In genomic region chr2:165953306-165953654, GRCh38 we compare ENCODE assay signal across 8 cellular contexts. TPM values are rescaled to one million over a fixed set of nuclear protein-coding genes. Genes with fewer than 3 reads are reported as not detected.
DNase-seq lines count a peak whose midpoint lies in the region; ATAC-seq and FAIRE-seq lines count a peak whose summit lies in the region.

No MANE protein-coding gene starts in this region.

- CTCF ChIA-PET in activated naive CD4-positive, alpha-beta T cell treated with anti-CD3 and anti-CD28 coated beads, Interleukin-2, amount 10 ng/mL, durations not matched to agents 7 days and 5 days (lab: Charles Lee) = interaction anchor here (0.9 to 1.5 kb wide), 4 partner anchors 8 to 175 kb away, joined by 3 to 4 read pairs (median 3); no protein-coding TSS in a partner anchor

- peaks cover 11% of the 10 kb centered on the region for H3K4me1 Mint-ChIP-seq in activated naive CD4-positive, alpha-beta T cell treated with anti-CD3 and anti-CD28 coated beads, Interleukin-2, amount 10 ng/mL, durations not matched to agents 7 days and 5 days

- no peak overlapping the region for H3K4me3 Mint-ChIP-seq in activated naive CD4-positive, alpha-beta T cell treated with anti-CD3 and anti-CD28 coated beads, Interleukin-2, amount 10 ng/mL, durations not matched to agents 7 days and 5 days

- peaks cover 4% of the 10 kb centered on the region for H3K36me3 Mint-ChIP-seq in activated naive CD4-positive, alpha-beta T cell treated with anti-CD3 and anti-CD28 coated beads, Interleukin-2, amount 10 ng/mL, durations not matched to agents 7 days and 5 days

- no peak overlapping the region for H3K27ac Mint-ChIP-seq in activated naive CD4-positive, alpha-beta T cell treated with anti-CD3 and anti-CD28 coated beads, Interleukin-2, amount 10 ng/mL, durations not matched to agents 7 days and 5 days

- no peaks in the 10 kb centered on the region for H3K27me3 Mint-ChIP-seq in activated naive CD4-positive, alpha-beta T cell treated with anti-CD3 and anti-CD28 coated beads, Interleukin-2, amount 10 ng/mL, durations not matched to agents 7 days and 5 days

- no peak for DNase-seq in activated CD4-positive, CD25-positive, alpha-beta regulatory T cell (lab: John Stamatoyannopoulos, UW)
- DNase-seq in NCI-H526 treated with DMSO at 0.1 percent for 48 hours (lab: John Stamatoyannopoulos, UW) = peak; percentile 76
- DNase-seq in pons (ENCODE audit: low spot score) = peak; percentile 39
- DNase-seq in HTR-8/SVneo (ENCODE audit: insufficient read length, low spot score) = no peak
- no peak for DNase-seq in activated naive CD4-positive, alpha-beta T cell treated with anti-CD3 and anti-CD28 coated beads, Interleukin-2, amount 10 ng/mL, durations not matched to agents 7 days and 5 days

- no peaks in the 10 kb centered on the region for H3K9me3 Mint-ChIP-seq in activated naive CD4-positive, alpha-beta T cell treated with anti-CD3 and anti-CD28 coated beads, Interleukin-2, amount 10 ng/mL, durations not matched to agents 7 days and 5 days

- no peak for FAIRE-seq in HTR-8/SVneo (lab: Jason Lieb, UNC)

- ATAC-seq in activated CD4-positive, CD25-positive, alpha-beta regulatory T cell treated with anti-CD3 and anti-CD28 coated beads, Interleukin-2, amount 50 U/mL, for 24 hours = peak; percentile 36 to 43
- peak; percentile 53 for ATAC-seq in HG03025 (IDR thresholded peaks at IDR 0.05; ENCODE audit: low FRiP score, unreplicated experiment)
- peak; percentile 44 for ATAC-seq in esophagus mucosa

RNA-seq across cellular contexts. Expression of gene TTC21B, which starts 0.3 kb away (rescaled TPM):
- total RNA-seq in esophagus mucosa = 4.8 TPM

Comparison
In these comparisons a context has a peak if more than half of its experiments do, and no peak if none do; other contexts are left out.
1. DNase-seq: peak in NCI-H526 treated with DMSO at 0.1 percent for 48 hours (single experiment) and pons (single experiment); none in activated CD4-positive, CD25-positive, alpha-beta regulatory T cell (0 of 4), HTR-8/SVneo (single experiment) and activated naive CD4-positive, alpha-beta T cell treated with anti-CD3 and anti-CD28 coated beads, Interleukin-2, amount 10 ng/mL, durations not matched to agents 7 days and 5 days (single experiment).
2. Peak in every context shown above with its lines, with median percentiles within 50 percentile points of each other: ATAC-seq.